ENCODE assay signal across 1 cellular context in the genomic region with DNA sequence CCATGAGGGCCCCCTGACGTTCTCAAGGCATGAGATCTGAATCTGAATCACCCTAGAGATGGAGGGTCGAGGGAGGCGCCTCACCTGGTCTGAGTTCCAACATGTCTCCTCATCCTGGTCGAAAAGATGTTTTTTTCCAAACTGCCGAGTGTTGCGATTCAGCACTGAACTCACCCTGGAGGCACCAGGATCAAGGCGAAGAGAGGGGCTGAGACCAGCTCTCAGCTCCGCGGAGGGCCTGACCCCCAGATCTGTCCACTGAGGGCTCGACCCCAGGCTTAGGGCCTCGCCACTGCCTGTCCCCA.
TF ChIP-seq lines count a peak whose summit lies in the region.

No MANE protein-coding gene starts in this region.

TF ChIP-seq in GM12878, 131 proteins besides CTCF, POLR2A, EP300 and RAD21:
- TF ChIP-seq, protein P1, sequence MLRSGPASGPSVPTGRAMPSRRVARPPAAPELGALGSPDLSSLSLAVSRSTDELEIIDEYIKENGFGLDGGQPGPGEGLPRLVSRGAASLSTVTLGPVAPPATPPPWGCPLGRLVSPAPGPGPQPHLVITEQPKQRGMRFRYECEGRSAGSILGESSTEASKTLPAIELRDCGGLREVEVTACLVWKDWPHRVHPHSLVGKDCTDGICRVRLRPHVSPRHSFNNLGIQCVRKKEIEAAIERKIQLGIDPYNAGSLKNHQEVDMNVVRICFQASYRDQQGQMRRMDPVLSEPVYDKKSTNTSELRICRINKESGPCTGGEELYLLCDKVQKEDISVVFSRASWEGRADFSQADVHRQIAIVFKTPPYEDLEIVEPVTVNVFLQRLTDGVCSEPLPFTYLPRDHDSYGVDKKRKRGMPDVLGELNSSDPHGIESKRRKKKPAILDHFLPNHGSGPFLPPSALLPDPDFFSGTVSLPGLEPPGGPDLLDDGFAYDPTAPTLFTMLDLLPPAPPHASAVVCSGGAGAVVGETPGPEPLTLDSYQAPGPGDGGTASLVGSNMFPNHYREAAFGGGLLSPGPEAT (IDR thresholded peaks at IDR 0.05; ENCODE audit: low read depth) = no peak
- TF ChIP-seq PML (IDR thresholded peaks at IDR 0.05; ENCODE audit: low read length) (0 out of 2 replicates have a peak, but pooled peaks have one; percentile 1), FOS (IDR thresholded peaks at IDR 0.05; ENCODE audit: borderline replicate concordance, extremely low read depth, insufficient read length) (no peak), ATF7 (IDR thresholded peaks at IDR 0.05; ENCODE audit: low read depth) (no peak), KAT2A (conservative IDR thresholded peaks at IDR 0.05; ENCODE audit: control insufficient read depth, low read depth, low read length) (no peak), HDAC2 (IDR thresholded peaks at IDR 0.05) (no peak), POLR2AphosphoS5 (IDR thresholded peaks at IDR 0.05; ENCODE audit: low read length) (0 out of 2 replicates have a peak, but pooled peaks have one; percentile 19)
- TF ChIP-seq, protein P2, sequence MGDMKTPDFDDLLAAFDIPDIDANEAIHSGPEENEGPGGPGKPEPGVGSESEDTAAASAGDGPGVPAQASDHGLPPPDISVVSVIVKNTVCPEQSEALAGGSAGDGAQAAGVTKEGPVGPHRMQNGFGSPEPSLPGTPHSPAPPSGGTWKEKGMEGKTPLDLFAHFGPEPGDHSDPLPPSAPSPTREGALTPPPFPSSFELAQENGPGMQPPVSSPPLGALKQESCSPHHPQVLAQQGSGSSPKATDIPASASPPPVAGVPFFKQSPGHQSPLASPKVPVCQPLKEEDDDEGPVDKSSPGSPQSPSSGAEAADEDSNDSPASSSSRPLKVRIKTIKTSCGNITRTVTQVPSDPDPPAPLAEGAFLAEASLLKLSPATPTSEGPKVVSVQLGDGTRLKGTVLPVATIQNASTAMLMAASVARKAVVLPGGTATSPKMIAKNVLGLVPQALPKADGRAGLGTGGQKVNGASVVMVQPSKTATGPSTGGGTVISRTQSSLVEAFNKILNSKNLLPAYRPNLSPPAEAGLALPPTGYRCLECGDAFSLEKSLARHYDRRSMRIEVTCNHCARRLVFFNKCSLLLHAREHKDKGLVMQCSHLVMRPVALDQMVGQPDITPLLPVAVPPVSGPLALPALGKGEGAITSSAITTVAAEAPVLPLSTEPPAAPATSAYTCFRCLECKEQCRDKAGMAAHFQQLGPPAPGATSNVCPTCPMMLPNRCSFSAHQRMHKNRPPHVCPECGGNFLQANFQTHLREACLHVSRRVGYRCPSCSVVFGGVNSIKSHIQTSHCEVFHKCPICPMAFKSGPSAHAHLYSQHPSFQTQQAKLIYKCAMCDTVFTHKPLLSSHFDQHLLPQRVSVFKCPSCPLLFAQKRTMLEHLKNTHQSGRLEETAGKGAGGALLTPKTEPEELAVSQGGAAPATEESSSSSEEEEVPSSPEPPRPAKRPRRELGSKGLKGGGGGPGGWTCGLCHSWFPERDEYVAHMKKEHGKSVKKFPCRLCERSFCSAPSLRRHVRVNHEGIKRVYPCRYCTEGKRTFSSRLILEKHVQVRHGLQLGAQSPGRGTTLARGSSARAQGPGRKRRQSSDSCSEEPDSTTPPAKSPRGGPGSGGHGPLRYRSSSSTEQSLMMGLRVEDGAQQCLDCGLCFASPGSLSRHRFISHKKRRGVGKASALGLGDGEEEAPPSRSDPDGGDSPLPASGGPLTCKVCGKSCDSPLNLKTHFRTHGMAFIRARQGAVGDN (IDR thresholded peaks at IDR 0.05) = no peak
